ENCODE assay signal across 10 cellular contexts in the genomic region with DNA sequence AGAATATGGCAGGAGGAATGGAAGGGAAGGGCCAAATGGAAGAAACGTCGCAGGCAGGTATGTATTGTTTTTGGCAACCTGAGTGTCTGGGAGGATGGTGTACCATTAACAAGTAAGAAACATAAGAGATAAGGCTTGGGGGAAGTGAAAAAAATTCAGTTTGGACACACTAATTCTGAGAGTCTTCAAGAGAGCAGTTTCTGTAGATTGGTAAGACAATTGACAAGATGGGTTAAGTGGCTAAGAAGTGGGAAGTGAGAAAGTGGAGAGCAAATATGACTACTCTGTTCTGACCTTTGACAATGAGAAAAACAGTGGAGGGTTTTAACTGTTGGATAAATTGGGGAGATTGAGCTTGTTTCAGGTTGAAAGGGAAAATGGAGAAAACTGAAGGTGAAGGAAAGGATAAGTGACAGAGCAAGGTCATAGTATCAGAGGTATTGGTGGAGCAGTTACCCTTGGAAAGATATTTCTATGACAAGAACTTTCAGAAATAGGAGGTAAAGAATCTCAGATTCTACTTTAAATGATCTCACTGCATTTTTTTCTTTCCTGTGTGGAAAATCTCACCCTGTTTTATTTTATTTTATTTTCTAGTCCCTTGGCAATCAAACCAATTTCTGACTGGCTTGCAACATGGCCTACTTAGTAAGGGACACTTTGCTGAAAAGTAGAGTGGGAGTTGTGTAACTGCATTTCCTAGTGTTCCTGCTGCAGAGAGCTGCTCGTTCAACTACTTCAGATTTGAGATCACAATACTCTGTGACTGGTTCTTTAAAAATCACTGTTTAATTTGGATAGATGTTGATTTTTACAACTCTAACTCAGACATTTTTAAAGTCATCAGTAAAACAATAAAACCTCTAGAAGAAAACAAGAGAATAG. TPM values are rescaled to one million over a fixed set of nuclear protein-coding genes. Genes with fewer than 3 reads are reported as not detected.
DNase-seq lines count a peak whose midpoint lies in the region; ATAC-seq, FAIRE-seq and TF ChIP-seq lines count a peak whose summit lies in the region.
"Had no signal": no experiment of that assay in that cellular context is flagged by ENCODE, and none has a peak within 500 bp of the region (broad histone marks: within the 10 kb centered on the region; RNA-seq: fewer than 3 reads in every experiment).

No MANE protein-coding gene starts in this region.

- DNase-seq in CD14-positive monocyte (ENCODE audit: low spot score) (no peak), H54 (ENCODE audit: insufficient read length, low spot score) (no peak), PC-9 (no peak), COR-L47 (lab: John Stamatoyannopoulos, UW) (no peak), hypothalamus (lab: John Stamatoyannopoulos, UW) (no peak)
- no peak for DNase-seq in activated CD8-positive, alpha-beta T cell treated with anti-CD3 and anti-CD28 coated beads for 36 hours
- DNase-seq: esophagus squamous epithelium, IMR-90 had no signal

- POLR2A ChIA-PET in activated CD8-positive, alpha-beta T cell treated with anti-CD3 and anti-CD28 coated beads for 36 hours (lab: Charles Lee): interaction anchor here (1.0 to 4.0 kb wide), 4 partner anchors 20 to 195 kb away, joined by 3 to 24 read pairs (median 3); a partner anchor contains a TSS
- POLR2A ChIA-PET in PC-9 (lab: Charles Lee; ENCODE audit: unreplicated experiment): no interaction called here

- CTCF ChIA-PET in activated CD8-positive, alpha-beta T cell treated with anti-CD3 and anti-CD28 coated beads for 36 hours (lab: Charles Lee): no interaction called here
- CTCF ChIA-PET in PC-9 (lab: Charles Lee): no interaction called here

- no peak overlapping the region for H3K4me3 ChIP-seq in PC-9
- H3K4me3 ChIP-seq: esophagus squamous epithelium had no signal

- H3K36me3 ChIP-seq in PC-9 (ENCODE audit: low read depth): no peaks in the 10 kb centered on the region
- H3K36me3 ChIP-seq: esophagus squamous epithelium had no signal

- no peaks in the 10 kb centered on the region for H3K79me2 ChIP-seq in PC-9 (ENCODE audit: low read depth)

- H3K27ac Mint-ChIP-seq in CD14-positive monocyte: peak overlapping the region in 5 of 7 donors; percentile 1 to 73 (median 22)
- peak overlapping the region; percentile 86 for H3K27ac Mint-ChIP-seq in activated CD8-positive, alpha-beta T cell treated with anti-CD3 and anti-CD28 coated beads for 36 hours

- H3K9me3 ChIP-seq in PC-9 (ENCODE audit: insufficient read depth, low read depth): no peaks in the 10 kb centered on the region; the same call in 1 of the 2 replicates
- H3K9me3 ChIP-seq: esophagus squamous epithelium had no signal

- no peak overlapping the region for H3K4me2 ChIP-seq in PC-9

- no TSS peak for BruUV-seq in PC-9 (replicated peaks; lab: Mats Ljungman, UMichigan)

- no peak overlapping the region for H2AFZ ChIP-seq in PC-9

- H3K9me2 ChIP-seq in PC-9 (ENCODE audit: insufficient read depth): no peaks in the 10 kb centered on the region

- no peaks in the 10 kb centered on the region for H4K20me1 ChIP-seq in PC-9 (ENCODE audit: insufficient read depth)

- no peak for TF ChIP-seq CTCF in CD14-positive monocyte (IDR thresholded peaks at IDR 0.05)
- no peak for TF ChIP-seq CTCF in activated CD8-positive, alpha-beta T cell treated with anti-CD3 and anti-CD28 coated beads for 36 hours (IDR thresholded peaks at IDR 0.05)
- TF ChIP-seq CTCF in PC-9 (conservative IDR thresholded peaks at IDR 0.05): no peak

- no peaks in the 10 kb centered on the region for H3F3A ChIP-seq in PC-9 (ENCODE audit: insufficient read depth, low read depth)

- no peak overlapping the region for H3K4me3 Mint-ChIP-seq in CD14-positive monocyte
- H3K4me3 Mint-ChIP-seq in activated CD8-positive, alpha-beta T cell treated with anti-CD3 and anti-CD28 coated beads for 36 hours: peak overlapping the region; percentile 1

- no peaks in the 10 kb centered on the region for H3K27me3 ChIP-seq in PC-9 (ENCODE audit: insufficient read depth, low read depth)
- H3K27me3 ChIP-seq: esophagus squamous epithelium had no signal

- no peak overlapping the region for H3K27ac ChIP-seq in PC-9
- H3K27ac ChIP-seq: esophagus squamous epithelium had no signal

- H3K27me3 Mint-ChIP-seq in CD14-positive monocyte (ENCODE audit: low read depth in 3 of 3): no peaks in the 10 kb centered on the region
- no peaks in the 10 kb centered on the region for H3K27me3 Mint-ChIP-seq in activated CD8-positive, alpha-beta T cell treated with anti-CD3 and anti-CD28 coated beads for 36 hours

- ATAC-seq in GM19351 (IDR thresholded peaks at IDR 0.05; ENCODE audit: unreplicated experiment): peak; percentile 98
- ATAC-seq in HG03066 (IDR thresholded peaks at IDR 0.05; ENCODE audit: low read depth, unreplicated experiment): peak; percentile 99
- ATAC-seq in activated CD8-positive, alpha-beta T cell treated with anti-CD3 and anti-CD28 coated beads for 36 hours: peak; percentile 95

- no peaks in the 10 kb centered on the region for H3K4me1 ChIP-seq in PC-9 (replicated peaks; ENCODE audit: insufficient read depth)
- H3K4me1 ChIP-seq: esophagus squamous epithelium had no signal

- intact Hi-C loops in CD14-positive monocyte (cut with micrococcal nuclease) (no loop called here), PC-9 (cut with micrococcal nuclease; ENCODE audit: unreplicated experiment) (no loop called here)
- intact Hi-C loops in activated CD8-positive, alpha-beta T cell treated with anti-CD3 and anti-CD28 coated beads for 36 hours (cut with micrococcal nuclease): no loop called here

- FAIRE-seq in H54 (lab: Jason Lieb, UNC): no peak

- H3K4me1 Mint-ChIP-seq in CD14-positive monocyte: peaks cover 19% of the 10 kb centered on the region
- H3K4me1 Mint-ChIP-seq in activated CD8-positive, alpha-beta T cell treated with anti-CD3 and anti-CD28 coated beads for 36 hours (ENCODE audit: low read depth): peaks cover 18% of the 10 kb centered on the region

- peaks cover 0 to 6% (median 0%) of the 10 kb centered on the region in 7 donors for H3K9me3 Mint-ChIP-seq in CD14-positive monocyte
- no peaks in the 10 kb centered on the region for H3K9me3 Mint-ChIP-seq in activated CD8-positive, alpha-beta T cell treated with anti-CD3 and anti-CD28 coated beads for 36 hours

- TF ChIP-seq POLR2A in H54 (IDR thresholded peaks at IDR 0.05; ENCODE audit: low read depth, low read length): no peak

- no peaks in the 10 kb centered on the region for H3K36me3 Mint-ChIP-seq in CD14-positive monocyte
- no peaks in the 10 kb centered on the region for H3K36me3 Mint-ChIP-seq in activated CD8-positive, alpha-beta T cell treated with anti-CD3 and anti-CD28 coated beads for 36 hours (ENCODE audit: low read depth)

RNA-seq across cellular contexts. Expression of a gene that starts 23.1 kb away (rescaled TPM):
- 10 to 100 TPM; 14.9 to 15.1 TPM for polyA plus RNA-seq in CD14-positive monocyte
- total RNA-seq in activated CD8-positive, alpha-beta T cell treated with anti-CD3 and anti-CD28 coated beads for 36 hours: 10 to 100 TPM; 33.2 to 36.2 TPM
- total RNA-seq in PC-9 (2021): 21.7 and 22.0 TPM in 2 replicates

RNA-seq across cellular contexts. Expression of a gene that starts 46.1 kb away (rescaled TPM):
- polyA plus RNA-seq in CD14-positive monocyte: 10 to 100 TPM; 32.1 to 62.4 TPM
- 10 to 100 TPM; 39.7 to 43.7 TPM for total RNA-seq in activated CD8-positive, alpha-beta T cell treated with anti-CD3 and anti-CD28 coated beads for 36 hours
- 64.6 and 70.7 TPM in 2 replicates for total RNA-seq in PC-9 (2021)
